In the genomic region with DNA sequence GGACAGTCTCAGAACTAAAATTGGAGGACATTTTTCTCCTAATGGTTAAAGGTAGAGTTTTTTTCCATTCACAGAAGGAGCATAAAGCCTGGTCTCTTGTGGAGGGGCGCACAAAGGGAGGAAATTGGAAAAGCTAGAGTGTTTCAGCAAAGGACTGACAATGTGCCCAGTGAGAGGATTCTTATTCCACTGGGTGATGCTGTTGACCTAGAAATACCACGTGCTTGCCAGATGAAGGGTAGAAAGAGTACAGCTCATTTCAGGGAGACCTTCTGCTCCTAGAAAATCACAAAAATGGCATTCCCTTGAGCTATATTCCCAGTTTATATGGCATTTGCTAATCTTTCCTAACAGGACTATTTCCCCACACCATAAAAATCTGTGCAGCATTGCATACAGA, we compare ENCODE assay signal across 1 cellular context.
TF ChIP-seq lines count a peak whose summit lies in the region.

No MANE protein-coding gene starts in this region.

TF ChIP-seq in GM12878, 131 proteins besides CTCF, POLR2A, EP300 and RAD21 (continued from another document):
- TF ChIP-seq SMC3 (IDR thresholded peaks at IDR 0.05; ENCODE audit: borderline replicate concordance, low read length): peak; percentile 54; the same call in 1 of the 2 replicates
